ENCODE assay signal across 8 cellular contexts in genomic region chr10:89301231-89301630, GRCh38. TPM values are rescaled to one million over a fixed set of nuclear protein-coding genes. Genes with fewer than 3 reads are reported as not detected.
DNase-seq lines count a peak whose midpoint lies in the region; ATAC-seq and TF ChIP-seq lines count a peak whose summit lies in the region.

No MANE protein-coding gene starts in this region.

- ATAC-seq in GM21529 (IDR thresholded peaks at IDR 0.05; ENCODE audit: unreplicated experiment): peak; percentile 28

- intact Hi-C loops in CD4-positive, alpha-beta memory T cell (cut with micrococcal nuclease): loop anchor here (1.0 to 2.0 kb wide), 3 partner anchors 50 to 113 kb away; partner anchors contain the start of genes IFIT5 and LIPA

- H2BK120ac ChIP-seq in neuronal stem cell (ENCODE audit: low read depth, low read length): no peak overlapping the region

- H3K4ac ChIP-seq in neuronal stem cell (ENCODE audit: low read length): no peak overlapping the region

- no peak overlapping the region for H3K18ac ChIP-seq in neuronal stem cell (ENCODE audit: low read length)

- H4K91ac ChIP-seq in neuronal stem cell (ENCODE audit: low read depth, low read length, poor library complexity): no peak overlapping the region

- peak overlapping the region; percentile 29 for H3K4me2 ChIP-seq in neuronal stem cell (ENCODE audit: insufficient read depth, low read length, poor library complexity, severe bottlenecking)

- H3K9ac ChIP-seq in neuronal stem cell (ENCODE audit: low read depth, low read length, poor library complexity): no peak overlapping the region

- peaks cover 20 to 40% (median 27%) of the 10 kb centered on the region in 4 donors for H3K4me1 Mint-ChIP-seq in CD4-positive, alpha-beta memory T cell
- H3K4me1 Mint-ChIP-seq in glutamatergic neuron (ENCODE audit: low read depth, unreplicated experiment): no peaks in the 10 kb centered on the region

- peak overlapping the region; percentile 90 to 98 (median 94) for H3K4me3 Mint-ChIP-seq in CD4-positive, alpha-beta memory T cell
- H3K4me3 Mint-ChIP-seq in glutamatergic neuron (ENCODE audit: unreplicated experiment): no peak overlapping the region

- H3K9me3 Mint-ChIP-seq in CD4-positive, alpha-beta memory T cell: peaks cover 0 to 15% (median 9%) of the 10 kb centered on the region in 8 donors
- no peaks in the 10 kb centered on the region for H3K9me3 Mint-ChIP-seq in glutamatergic neuron (ENCODE audit: unreplicated experiment)

- no peak overlapping the region for H4K8ac ChIP-seq in neuronal stem cell (ENCODE audit: low read depth, low read length)

- no peak overlapping the region for H2BK12ac ChIP-seq in neuronal stem cell (ENCODE audit: low read length)

- H3K27ac ChIP-seq in CD4-positive, alpha-beta memory T cell (ENCODE audit: low read depth, low read length): peak overlapping the region; percentile 75
- peak overlapping the region; percentile 71 for H3K27ac ChIP-seq in SJSA1
- no peak overlapping the region for H3K27ac ChIP-seq in neuronal stem cell (replicated peaks; ENCODE audit: low read length)

- no peaks in the 10 kb centered on the region for H3K9me3 ChIP-seq in CD4-positive, alpha-beta memory T cell (ENCODE audit: control insufficient read depth in 1 of 2, low read length in 2 of 2)
- H3K9me3 ChIP-seq in SJSA1 (replicated peaks) (no peaks in the 10 kb centered on the region), neuronal stem cell (replicated peaks in 1 of 2; ENCODE audit: control insufficient read depth in 2 of 2, insufficient read depth in 1 of 2, low read depth in 1 of 2, low read length in 2 of 2) (peaks cover 0 to 2% of the 10 kb centered on the region in 2 donors)

- no peaks in the 10 kb centered on the region for H3K79me1 ChIP-seq in neuronal stem cell (ENCODE audit: low read depth, low read length)

- DNase-seq in CD4-positive, alpha-beta memory T cell: no peak
- peak in 1 of 2 experiments; percentile 35 for DNase-seq in SJSA1 (ENCODE audit: low read depth in 1 of 2, low spot score in 2 of 2)
- peak; percentile 48 for DNase-seq in epithelial cell of esophagus (ENCODE audit: low read depth)
- DNase-seq in neuronal stem cell (ENCODE audit: low spot score): no peak
- DNase-seq in NCI-H748 (lab: John Stamatoyannopoulos, UW; ENCODE audit: unreplicated experiment): no peak
- no peak for DNase-seq in NCI-H128 (lab: John Stamatoyannopoulos, UW; ENCODE audit: unreplicated experiment)
- DNase-seq in glutamatergic neuron: no peak

- POLR2A ChIA-PET in CD4-positive, alpha-beta memory T cell (lab: Charles Lee; ENCODE audit: partially characterized antibody): interaction anchor here (0.6 to 5.1 kb wide), 19 partner anchors 11 to 1439 kb away, joined by 3 to 53 read pairs (median 4); partner anchors contain the start of genes IFIT1, IFIT1B, IFIT3 and IFIT5

- TF ChIP-seq CTCF in epithelial cell of esophagus (IDR thresholded peaks at IDR 0.05; ENCODE audit: insufficient read depth, low read depth, low read length, missing control alignments) (no peak), glutamatergic neuron (IDR thresholded peaks at IDR 0.05; ENCODE audit: partially characterized antibody, unreplicated experiment) (no peak)

- no peak overlapping the region for H3K14ac ChIP-seq in neuronal stem cell (ENCODE audit: low read length)

- CTCF ChIA-PET in CD4-positive, alpha-beta memory T cell (lab: Charles Lee; ENCODE audit: partially characterized antibody): interaction anchor here (0.5 to 5.5 kb wide), 7 partner anchors 29 to 1463 kb away, joined by 3 to 24 read pairs (median 4); partner anchors contain the start of gene IFIT1

- peak overlapping the region; percentile 63 to 69 for H3K4me3 ChIP-seq in CD4-positive, alpha-beta memory T cell (ENCODE audit: low read length in 2 of 2)
- H3K4me3 ChIP-seq in SJSA1 (peak overlapping the region; percentile 40), epithelial cell of esophagus (ENCODE audit: low read length) (peak overlapping the region; percentile 47), neuronal stem cell (ENCODE audit: low read length in 2 of 2) (no peak overlapping the region)

- H3K36me3 ChIP-seq in CD4-positive, alpha-beta memory T cell (ENCODE audit: insufficient read depth, low read length): no peaks in the 10 kb centered on the region
- H3K36me3 ChIP-seq in SJSA1 (no peaks in the 10 kb centered on the region), neuronal stem cell (replicated peaks in 1 of 2; ENCODE audit: control insufficient read depth in 2 of 2, insufficient read depth in 2 of 2, low read length in 2 of 2) (peaks cover 0 to 2% of the 10 kb centered on the region in 2 donors)

- H2AFZ ChIP-seq in neuronal stem cell (ENCODE audit: low read length): peak overlapping the region; percentile 66

- H3K23ac ChIP-seq in neuronal stem cell (ENCODE audit: low read depth, low read length, poor library complexity): no peak overlapping the region

- WGBS in neuronal stem cell (ENCODE audit: extremely low coverage in 2 of 2, insufficient read length in 2 of 2, insufficient replicate concordance in 1 of 2), 2 donors: no CpG with 5 or more reads among the region's 2 CpGs

- peaks cover 22 to 26% of the 10 kb centered on the region in 2 donors for H3K36me3 Mint-ChIP-seq in CD4-positive, alpha-beta memory T cell
- H3K36me3 Mint-ChIP-seq in glutamatergic neuron (ENCODE audit: unreplicated experiment): peaks cover 11% of the 10 kb centered on the region

- H3K4me1 ChIP-seq in CD4-positive, alpha-beta memory T cell (ENCODE audit: insufficient read depth, low read length): peaks cover 30% of the 10 kb centered on the region
- H3K4me1 ChIP-seq in SJSA1 (replicated peaks) (peaks cover 15% of the 10 kb centered on the region), neuronal stem cell (ENCODE audit: control insufficient read depth in 2 of 2, insufficient read depth in 1 of 2, low read depth in 1 of 2, low read length in 2 of 2) (peaks cover 3 to 10% of the 10 kb centered on the region in 2 donors)

- no peak overlapping the region for H2AK5ac ChIP-seq in neuronal stem cell (ENCODE audit: low read depth, low read length)

- no peak overlapping the region for H2BK5ac ChIP-seq in neuronal stem cell (ENCODE audit: low read length)

- no peaks in the 10 kb centered on the region for H3K27me3 Mint-ChIP-seq in CD4-positive, alpha-beta memory T cell
- no peaks in the 10 kb centered on the region for H3K27me3 Mint-ChIP-seq in glutamatergic neuron (ENCODE audit: unreplicated experiment)

- no peak overlapping the region for H2BK15ac ChIP-seq in neuronal stem cell (ENCODE audit: low read length)

- H3K27me3 ChIP-seq in CD4-positive, alpha-beta memory T cell (ENCODE audit: insufficient read depth, low read length): no peaks in the 10 kb centered on the region
- no peaks in the 10 kb centered on the region for H3K27me3 ChIP-seq in SJSA1 (replicated peaks)
- H3K27me3 ChIP-seq in neuronal stem cell (ENCODE audit: control insufficient read depth in 3 of 3, insufficient read depth in 3 of 3, low read depth in 1 of 3, low read length in 3 of 3): no peaks in the 10 kb centered on the region

- H3K27ac Mint-ChIP-seq in CD4-positive, alpha-beta memory T cell: peak overlapping the region; percentile 96 to 99 (median 98)
- H3K27ac Mint-ChIP-seq in glutamatergic neuron (ENCODE audit: unreplicated experiment): no peak overlapping the region

RNA-seq across cellular contexts. Expression of gene IFIT2, which starts 0.6 kb away (rescaled TPM):
- 10 to 100 TPM; 10.4 to 10.7 TPM for total RNA-seq in CD4-positive, alpha-beta memory T cell
- polyA plus RNA-seq in CD4-positive, alpha-beta memory T cell: 1 to 10 TPM; 3.5 to 9.2 TPM
- 0.44 and 2.2 TPM in 2 replicates for total RNA-seq in SJSA1 (2014; rRNA removed; shearing (Covaris generic))
- polyA plus RNA-seq in neuronal stem cell (2013, experiment 1 of 2): 0.04 TPM
- 0.04 TPM for polyA plus RNA-seq in neuronal stem cell (2013, experiment 2 of 2)
- total RNA-seq in glutamatergic neuron (ENCODE audit: unreplicated experiment): not detected

RNA-seq across cellular contexts. Expression of gene IFIT3, which starts 26.6 kb away (rescaled TPM):
- total RNA-seq in CD4-positive, alpha-beta memory T cell: 1 to 10 TPM; 3.1 to 3.3 TPM
- 10 to 100 TPM in 1 of 2 donors, 1 to 10 TPM in 1; 5.1 to 10.4 TPM for polyA plus RNA-seq in CD4-positive, alpha-beta memory T cell
- 9.0 and 12.9 TPM in 2 replicates for total RNA-seq in SJSA1 (2014; rRNA removed; shearing (Covaris generic))
- 0.31 TPM for polyA plus RNA-seq in neuronal stem cell (2013, experiment 1 of 2)
- 0.47 TPM for polyA plus RNA-seq in neuronal stem cell (2013, experiment 2 of 2)
- total RNA-seq in glutamatergic neuron (ENCODE audit: unreplicated experiment): not detected

RNA-seq across cellular contexts. Expression of gene LIPA, which starts 49.7 kb away (rescaled TPM):
- total RNA-seq in CD4-positive, alpha-beta memory T cell: 10 to 100 TPM; 55.5 to 60.2 TPM
- 100 to 1,000 TPM in 1 of 2 donors, 10 to 100 TPM in 1; 91.3 to 147 TPM for polyA plus RNA-seq in CD4-positive, alpha-beta memory T cell
- total RNA-seq in SJSA1 (2014; rRNA removed; shearing (Covaris generic)): 38.1 and 55.8 TPM in 2 replicates
- polyA plus RNA-seq in neuronal stem cell (2013, experiment 1 of 2): 37.0 TPM
- 36.3 TPM for polyA plus RNA-seq in neuronal stem cell (2013, experiment 2 of 2)
- 22.0 TPM for total RNA-seq in glutamatergic neuron (ENCODE audit: unreplicated experiment)

Comparison
In these comparisons a context has a peak if more than half of its experiments do, and no peak if none do; other contexts are left out.
1. H3K4me3 ChIP-seq: peak in CD4-positive, alpha-beta memory T cell (2 of 2), SJSA1 (single experiment) and epithelial cell of esophagus (single experiment); none in neuronal stem cell (0 of 2).